In genomic region chr11:118565062-118565461, GRCh38 we compare ENCODE assay signal across 8 cellular contexts. TPM values are rescaled to one million over a fixed set of nuclear protein-coding genes. Genes with fewer than 3 reads are reported as not detected.
A peak's percentile ranks its signal among the peaks of the same experiment; 100 is the strongest.
DNase-seq lines count a peak whose midpoint lies in the region; ATAC-seq and TF ChIP-seq lines count a peak whose summit lies in the region.

No MANE protein-coding gene starts in this region.

- no peak for ATAC-seq in HG02763 (IDR thresholded peaks at IDR 0.05; ENCODE audit: unreplicated experiment)

- intact Hi-C loops in uterus (cut with DNase I; ENCODE audit: low total_unique reads), result no loop called here

- peaks cover 1% of the 10 kb centered on the region for H3K36me3 Mint-ChIP-seq in activated naive CD4-positive, alpha-beta T cell treated with anti-CD3 and anti-CD28 coated beads, Interleukin-2, amount 50 U/mL, for 24 hours
- H3K36me3 Mint-ChIP-seq in mesothelial cell of epicardium, result peaks cover 1% of the 10 kb centered on the region

- no peaks in the 10 kb centered on the region for H3K9me3 ChIP-seq in uterus

- H3K27me3 ChIP-seq in uterus, result no peaks in the 10 kb centered on the region

- H3K27ac ChIP-seq in uterus, result peak overlapping the region; percentile 87 to 91

- H3K4me3 ChIP-seq in cardiac fibroblast (replicated peaks in 1 of 2; ENCODE audit: low read depth in 2 of 2, low read length in 2 of 2), result peak overlapping the region; percentile 14 to 69
- peak overlapping the region; percentile 61 to 64 for H3K4me3 ChIP-seq in uterus

- H3K36me3 ChIP-seq in uterus, result no peaks in the 10 kb centered on the region

- H3K4me3 Mint-ChIP-seq in activated naive CD4-positive, alpha-beta T cell treated with anti-CD3 and anti-CD28 coated beads, Interleukin-2, amount 50 U/mL, for 24 hours, result peak overlapping the region; percentile 71
- peak overlapping the region; percentile 61 for H3K4me3 Mint-ChIP-seq in mesothelial cell of epicardium

- no peak for TF ChIP-seq POLR2A in uterus (IDR thresholded peaks at IDR 0.05)

- TF ChIP-seq CTCF in cardiac fibroblast (IDR thresholded peaks at IDR 0.05; ENCODE audit: low read depth, low read length) (no peak), mesothelial cell of epicardium (IDR thresholded peaks at IDR 0.05; ENCODE audit: unreplicated experiment) (no peak), uterus (IDR thresholded peaks at IDR 0.05) (no peak)

- no peaks in the 10 kb centered on the region for H3K9me3 Mint-ChIP-seq in activated naive CD4-positive, alpha-beta T cell treated with anti-CD3 and anti-CD28 coated beads, Interleukin-2, amount 50 U/mL, for 24 hours
- no peaks in the 10 kb centered on the region for H3K9me3 Mint-ChIP-seq in mesothelial cell of epicardium

- DNase-seq in activated naive CD4-positive, alpha-beta T cell (lab: John Stamatoyannopoulos, UW), result no peak
- DNase-seq in cardiac fibroblast (ENCODE audit: low read depth in 2 of 2), result peak; percentile 26 to 53
- no peak for DNase-seq in mesothelial cell of epicardium (ENCODE audit: low spot score in 2 of 2, unreplicated experiment in 2 of 2)
- DNase-seq in uterus, result peak; percentile 58 to 62
- no peak for DNase-seq in NCI-H187 treated with DMSO at 0.1 percent for 48 hours (lab: John Stamatoyannopoulos, UW)
- DNase-seq in NCI-H345 treated with DMSO at 0.1 percent for 48 hours (lab: John Stamatoyannopoulos, UW; ENCODE audit: unreplicated experiment), result no peak

- peaks cover 0 to 9% of the 10 kb centered on the region in 2 donors for H3K4me1 ChIP-seq in uterus

- no peaks in the 10 kb centered on the region for H3K27me3 Mint-ChIP-seq in activated naive CD4-positive, alpha-beta T cell treated with anti-CD3 and anti-CD28 coated beads, Interleukin-2, amount 50 U/mL, for 24 hours
- H3K27me3 Mint-ChIP-seq in mesothelial cell of epicardium (ENCODE audit: low read depth), result no peaks in the 10 kb centered on the region

- peaks cover 19% of the 10 kb centered on the region for H3K4me1 Mint-ChIP-seq in activated naive CD4-positive, alpha-beta T cell treated with anti-CD3 and anti-CD28 coated beads, Interleukin-2, amount 50 U/mL, for 24 hours
- peaks cover 15% of the 10 kb centered on the region for H3K4me1 Mint-ChIP-seq in mesothelial cell of epicardium

- H3K27ac Mint-ChIP-seq in activated naive CD4-positive, alpha-beta T cell treated with anti-CD3 and anti-CD28 coated beads, Interleukin-2, amount 50 U/mL, for 24 hours, result peak overlapping the region; percentile 41
- peak overlapping the region; percentile 69 for H3K27ac Mint-ChIP-seq in mesothelial cell of epicardium

RNA-seq across cellular contexts. Expression of gene IFT46, which starts 0.7 kb away (rescaled TPM):
- total RNA-seq in mesothelial cell of epicardium, result 22.3 to 24.1 TPM (median 23.7 TPM) in 3 replicates
- 10 to 100 TPM; 37.4 to 73.5 (median 58.7) TPM for total RNA-seq in uterus

RNA-seq across cellular contexts. Expression of gene ARCN1, which starts 7.1 kb away (rescaled TPM):
- total RNA-seq in mesothelial cell of epicardium (139 to 144 TPM (median 140 TPM) in 3 replicates), uterus (100 to 1,000 TPM in 2 of 4 donors, 10 to 100 TPM in 2; 55.3 to 154 (median 112) TPM)

RNA-seq across cellular contexts. Expression of gene TMEM25, which starts 34.1 kb away (rescaled TPM):
- total RNA-seq in mesothelial cell of epicardium, result 46.1 to 48.0 TPM (median 46.7 TPM) in 3 replicates
- 10 to 100 TPM in 3 of 4 donors, 1 to 10 TPM in 1; 6.1 to 26.8 (median 15.8) TPM for total RNA-seq in uterus

RNA-seq across cellular contexts. Expression of gene TTC36, which starts 37.8 kb away (rescaled TPM):
- total RNA-seq in mesothelial cell of epicardium (1.1 TPM in 3 replicates), uterus (1 to 10 TPM in 1 of 4 donors, not detected in 3; 1.8 TPM)

RNA-seq across cellular contexts. Expression of gene PHLDB1, which starts 42.4 kb away (rescaled TPM):
- total RNA-seq in mesothelial cell of epicardium, result 138 to 148 TPM (median 139 TPM) in 3 replicates
- total RNA-seq in uterus, result 100 to 1,000 TPM in 3 of 4 donors, 10 to 100 TPM in 1; 53.5 to 517 (median 287) TPM

Comparison
In these comparisons a context has a peak if more than half of its experiments do, and no peak if none do; other contexts are left out.
1. DNase-seq: peak in cardiac fibroblast (2 of 2) and uterus (2 of 2); none in activated naive CD4-positive, alpha-beta T cell (0 of 4), mesothelial cell of epicardium (0 of 2), NCI-H187 treated with DMSO at 0.1 percent for 48 hours (single experiment) and NCI-H345 treated with DMSO at 0.1 percent for 48 hours (single experiment).